Comparison of ENCODE assay signal across 15 cellular contexts in genomic region chr21:42536601-42537000, GRCh38. TPM values are rescaled to one million over a fixed set of nuclear protein-coding genes. Genes with fewer than 3 reads are reported as not detected.
DNase-seq lines count a peak whose midpoint lies in the region; ATAC-seq, FAIRE-seq and TF ChIP-seq lines count a peak whose summit lies in the region.
"Had no signal": no experiment of that assay in that cellular context is flagged by ENCODE, and none has a peak within 500 bp of the region (broad histone marks: within the 10 kb centered on the region; RNA-seq: fewer than 3 reads in every experiment).

No MANE protein-coding gene starts in this region.

- H3K27ac Mint-ChIP-seq in stimulated activated memory B cell treated with anti-CD40 and anti-IgM and Interleukin-4, amounts not matched to agents 10 μg/mL and 1 μg/mL and 100 μg/mL, for 72 hours = peak overlapping the region; percentile 89
- H3K27ac Mint-ChIP-seq: GM23338 had no signal

- no peak for FAIRE-seq in K562 (lab: Jason Lieb, UNC)

- peak overlapping the region; percentile 10; the same call in 1 of the 2 replicates for H3K4me2 ChIP-seq in OCI-LY1 (ENCODE audit: low read length)
- no peak overlapping the region for H3K4me2 ChIP-seq in K562 (ENCODE audit: insufficient read depth, low read length)
- H3K4me2 ChIP-seq: GM23338, KMS-11 had no signal

- H3K36me3 ChIP-seq in OCI-LY1 (ENCODE audit: insufficient read depth, low read length) (no peaks in the 10 kb centered on the region), K562 (ENCODE audit: control insufficient read depth, insufficient read depth, low read length) (no peaks in the 10 kb centered on the region), gastroesophageal sphincter (peaks cover 0 to 50% of the 10 kb centered on the region in 2 donors)

- no peaks in the 10 kb centered on the region for H3K9me2 ChIP-seq in OCI-LY1 (ENCODE audit: low read depth, low read length)

- H3K27me3 ChIP-seq in OCI-LY1 (ENCODE audit: insufficient read depth, low read length) (no peaks in the 10 kb centered on the region), K562 (ENCODE audit: control insufficient read depth in 2 of 2, insufficient read depth in 2 of 2, low read length in 2 of 2) (peaks cover 52 to 73% of the 10 kb centered on the region in 2 experiments), gastroesophageal sphincter (no peaks in the 10 kb centered on the region)

- TF ChIP-seq EP300 in K562 (IDR thresholded peaks at IDR 0.05; ENCODE audit: low read length) (no peak), gastroesophageal sphincter (IDR thresholded peaks at IDR 0.05) (no peak)

- no peaks in the 10 kb centered on the region for H3K9me1 ChIP-seq in K562 (ENCODE audit: control insufficient read depth, insufficient read depth, low read length)

- TF ChIP-seq RAD21 in K562 (CRISPR knock-in tag; conservative IDR thresholded peaks at IDR 0.05 in 1 of 2, IDR thresholded peaks at IDR 0.05 in 1 of 2) = no peak

- H3K9ac ChIP-seq in OCI-LY1 (ENCODE audit: low read length) (no peak overlapping the region; the same call in 1 of the 2 replicates), K562 (ENCODE audit: insufficient read depth in 1 of 2, low read depth in 2 of 2, low read length in 2 of 2) (no peak overlapping the region)
- H3K9ac ChIP-seq: KMS-11 had no signal

- peaks cover 65% of the 10 kb centered on the region for H3K4me1 Mint-ChIP-seq in stimulated activated memory B cell treated with anti-CD40 and anti-IgM and Interleukin-4, amounts not matched to agents 10 μg/mL and 1 μg/mL and 100 μg/mL, for 72 hours

- no peak for TF ChIP-seq POLR2A in K562 (conservative IDR thresholded peaks at IDR 0.05)
- TF ChIP-seq POLR2A in gastroesophageal sphincter (IDR thresholded peaks at IDR 0.05) = no peak

- POLR2A ChIA-PET in K562 (lab: Yijun Ruan, JAX) = interaction anchor here (2.3 to 3.5 kb wide), 2 partner anchors 9 to 10 kb away, joined by 11 to 14 read pairs; no protein-coding TSS in a partner anchor

- H3K27ac ChIP-seq in OCI-LY1 (ENCODE audit: low read depth, low read length, poor library complexity, severe bottlenecking) (peak overlapping the region; percentile 98), K562 (ENCODE audit: extremely low read depth, low read depth, low read length) (no peak overlapping the region), gastroesophageal sphincter (no peak overlapping the region)
- H3K27ac ChIP-seq: KMS-11 had no signal

- no peaks in the 10 kb centered on the region for H3F3A ChIP-seq in OCI-LY1 (ENCODE audit: insufficient read depth, low read length)

- no peaks in the 10 kb centered on the region for H3K9me3 ChIP-seq in OCI-LY1 (ENCODE audit: low read length)
- no peaks in the 10 kb centered on the region for H3K9me3 ChIP-seq in K562 (replicated peaks; ENCODE audit: control insufficient read depth, insufficient read depth, low read depth, low read length)
- H3K9me3 ChIP-seq in gastroesophageal sphincter = no peaks in the 10 kb centered on the region

- peaks cover 75% of the 10 kb centered on the region for H3K4me1 ChIP-seq in OCI-LY1 (ENCODE audit: insufficient read depth, low read length, severe bottlenecking)
- peaks cover 8 to 9% of the 10 kb centered on the region in 2 experiments for H3K4me1 ChIP-seq in K562 (replicated peaks in 1 of 2; ENCODE audit: control insufficient read depth in 2 of 2, insufficient read depth in 2 of 2, low read length in 2 of 2)
- peaks cover 0 to 22% (median 0%) of the 10 kb centered on the region in 3 donors for H3K4me1 ChIP-seq in gastroesophageal sphincter

- 16% methylated on average over 8 of the region's 8 CpGs for WGBS in K562 (ENCODE audit: insufficient coverage, low coverage, missing lambda C conversion rate)
- WGBS in gastroesophageal sphincter (ENCODE audit: low coverage in 1 of 2), 2 donors = 87 to 91% methylated on average over 5 of the region's 8 CpGs

- ATAC-seq in K562 (no peak), gastroesophageal sphincter (no peak)
- no peak for ATAC-seq in stimulated activated memory B cell treated with anti-CD40 and anti-IgM and Interleukin-4, amounts not matched to agents 10 μg/mL and 1 μg/mL and 100 μg/mL, for 72 hours
- ATAC-seq: GM23338 had no signal

- intact Hi-C loops in K562 (cut with micrococcal nuclease) = loop anchor here (5.0 to 10.0 kb wide), 4 partner anchors 69 to 382 kb away; partner anchors contain the start of gene TFF1

- peaks cover 28% of the 10 kb centered on the region for H3K36me3 Mint-ChIP-seq in stimulated activated memory B cell treated with anti-CD40 and anti-IgM and Interleukin-4, amounts not matched to agents 10 μg/mL and 1 μg/mL and 100 μg/mL, for 72 hours

- H4K20me1 ChIP-seq in OCI-LY1 (ENCODE audit: insufficient read depth, low read length) = no peaks in the 10 kb centered on the region
- peaks cover 14% of the 10 kb centered on the region for H4K20me1 ChIP-seq in K562 (replicated peaks; ENCODE audit: control insufficient read depth, insufficient read depth, low read length)

- peak; percentile 37 for DNase-seq in activated effector memory CD4-positive, alpha-beta T cell treated with anti-CD3 and anti-CD28 coated beads, Interleukin-2, amount 50 U/mL, for 16 hours
- DNase-seq in activated effector memory CD4-positive, alpha-beta T cell treated with Interleukin-2 at 50 U/mL for 16 hours = no peak
- DNase-seq in K562 (ENCODE audit: extremely low read depth in 1 of 4, low spot score in 3 of 4) (no peak), CD1c-positive myeloid dendritic cell (ENCODE audit: extremely low spot score) (no peak)
- DNase-seq in stimulated activated CD4-positive, alpha-beta T cell treated with anti-CD3 and anti-CD28 coated beads, Interleukin-1b, Interleukin-23, amount 100 ng/mL, for 48 hours = no peak
- DNase-seq: 8988T, GF-D8, NCI-H1092, NCI-H2227 treated with DMSO at 0.1 percent for 48 hours, SHP77 treated with DMSO at 0.1 percent for 48 hours had no signal

- no TSS peak for BruUV-seq in K562 (replicated peaks; lab: Mats Ljungman, UMichigan)

- no peak overlapping the region for H3K4me3 Mint-ChIP-seq in stimulated activated memory B cell treated with anti-CD40 and anti-IgM and Interleukin-4, amounts not matched to agents 10 μg/mL and 1 μg/mL and 100 μg/mL, for 72 hours
- H3K4me3 Mint-ChIP-seq: GM23338 had no signal

- no peak overlapping the region for H3K4me3 ChIP-seq in OCI-LY1 (ENCODE audit: low read depth, low read length, poor library complexity, severe bottlenecking)
- no peak overlapping the region for H3K4me3 ChIP-seq in K562
- H3K4me3 ChIP-seq in gastroesophageal sphincter = no peak overlapping the region
- H3K4me3 ChIP-seq: GM23338 had no signal

- H2AFZ ChIP-seq in OCI-LY1 (ENCODE audit: low read length) = no peak overlapping the region
- H2AFZ ChIP-seq in K562 (ENCODE audit: low read depth, low read length) = no peak overlapping the region
- H2AFZ ChIP-seq: GM23338 had no signal

- in situ Hi-C loops in K562 (cut with MboI) = no loop called here

- CTCF ChIA-PET in K562 (lab: Yijun Ruan, JAX; ENCODE audit: low intra/inter-chr PET ratio) = no interaction called here

- no peaks in the 10 kb centered on the region for H3K27me3 Mint-ChIP-seq in stimulated activated memory B cell treated with anti-CD40 and anti-IgM and Interleukin-4, amounts not matched to agents 10 μg/mL and 1 μg/mL and 100 μg/mL, for 72 hours

- peaks cover 7% of the 10 kb centered on the region; the same call in 1 of the 2 replicates for H3K79me2 ChIP-seq in OCI-LY1 (ENCODE audit: insufficient read depth, low read length)
- H3K79me2 ChIP-seq in K562 (ENCODE audit: control insufficient read depth, insufficient read depth, low read length) = no peaks in the 10 kb centered on the region

- no peaks in the 10 kb centered on the region for H3K9me3 Mint-ChIP-seq in stimulated activated memory B cell treated with anti-CD40 and anti-IgM and Interleukin-4, amounts not matched to agents 10 μg/mL and 1 μg/mL and 100 μg/mL, for 72 hours
- H3K9me3 Mint-ChIP-seq: GM23338 had no signal

- TF ChIP-seq CTCF in OCI-LY1 (IDR thresholded peaks at IDR 0.05; ENCODE audit: low read length) (no peak), K562 (IDR thresholded peaks at IDR 0.05 in 2 of 3, conservative IDR thresholded peaks at IDR 0.05 in 1 of 3; ENCODE audit: insufficient read depth in 2 of 3, low read depth in 1 of 3, low read length in 3 of 3) (no peak), gastroesophageal sphincter (IDR thresholded peaks at IDR 0.05) (no peak)

RNA-seq across cellular contexts. Expression of gene SLC37A1, which starts 22.9 kb away (rescaled TPM):
- total RNA-seq in K562 (2011; cell fraction: chromatin; rRNA removed; ENCODE audit: low replicate concordance) = 4.6 and 9.1 TPM in 2 replicates
- 5.5 and 5.9 TPM in 2 replicates for total RNA-seq in K562 (2011; cell fraction: nucleolus; rRNA removed)
- 5.6 and 6.5 TPM in 2 replicates for total RNA-seq in K562 (2011; cell fraction: nucleoplasm; rRNA removed)
- 0.33 and 1.4 TPM in 2 replicates for total RNA-seq in K562 (2014; rRNA removed)
- total RNA-seq in K562 (2014; rRNA removed; fragmentation: Illumina TruSeq; extraction: Trizol) = 0.10 and 0.15 TPM in 2 replicates
- 0.40 and 0.79 TPM in 2 replicates for total RNA-seq in K562 (2015; rRNA removed; fragmentation: Illumina TruSeq; extraction: Trizol)
- 0.40 and 0.60 TPM in 2 replicates for total RNA-seq in K562 (2021)
- 3.4 and 4.5 TPM in 2 replicates for polyA plus RNA-seq in K562 (2011; rRNA removed)
- polyA plus RNA-seq in K562 (2011; cell fraction: cytosol; rRNA removed) = 2.8 and 3.2 TPM in 2 replicates
- 10.8 and 11.2 TPM in 2 replicates for polyA plus RNA-seq in K562 (2011; cell fraction: nucleus; rRNA removed)
- 0.43 and 1.8 TPM in 2 replicates for polyA plus RNA-seq in K562 (2012)
- 0.45 and 0.65 TPM in 2 replicates for polyA plus RNA-seq in K562 (2014; fragmentation: Illumina TruSeq; extraction: Trizol)
- polyA plus RNA-seq in K562 (2014; fragmentation: Nextera tagmentation; extraction: Ambion mirVana) = under 1 TPM; 0.06 to 0.20 TPM
- polyA plus RNA-seq in K562 (2014; rRNA removed) = 0.09 and 0.24 TPM in 2 replicates
- 3.8 and 6.7 TPM in 2 replicates for polyA minus RNA-seq in K562 (2011; rRNA and poly(A)+ RNA removed)
- 2.5 and 2.6 TPM in 2 replicates for polyA minus RNA-seq in K562 (2011; cell fraction: cytosol; rRNA and poly(A)+ RNA removed)
- polyA minus RNA-seq in K562 (2011; cell fraction: nucleus; rRNA and poly(A)+ RNA removed) = 8.3 and 11.8 TPM in 2 replicates
- total RNA-seq in gastroesophageal sphincter = 1 to 10 TPM; 3.7 to 7.8 (median 4.3) TPM

RNA-seq across cellular contexts. Expression of gene RSPH1, which starts 40.6 kb away (rescaled TPM):
- 0.16 TPM in 1 of 2 replicates, not detected in the other for total RNA-seq in K562 (2011; cell fraction: chromatin; rRNA removed; ENCODE audit: low replicate concordance)
- total RNA-seq in K562 (2011; cell fraction: nucleolus; rRNA removed) = not detected in 2 replicates
- total RNA-seq in K562 (2011; cell fraction: nucleoplasm; rRNA removed) = 0.15 TPM in 1 of 2 replicates, not detected in the other
- total RNA-seq in K562 (2014; rRNA removed) = not detected in 2 replicates
- total RNA-seq in K562 (2014; rRNA removed; fragmentation: Illumina TruSeq; extraction: Trizol) = not detected in 2 replicates
- total RNA-seq in K562 (2015; rRNA removed; fragmentation: Illumina TruSeq; extraction: Trizol) = not detected in 2 replicates
- total RNA-seq in K562 (2021) = not detected in 2 replicates
- 0.17 TPM in 1 of 2 replicates, not detected in the other for polyA plus RNA-seq in K562 (2011; rRNA removed)
- polyA plus RNA-seq in K562 (2011; cell fraction: cytosol; rRNA removed) = 0.01 TPM in 1 of 2 replicates, not detected in the other
- 0.07 TPM in 1 of 2 replicates, not detected in the other for polyA plus RNA-seq in K562 (2011; cell fraction: nucleus; rRNA removed)
- 0.18 TPM in 1 of 2 replicates, not detected in the other for polyA plus RNA-seq in K562 (2012)
- not detected in 2 replicates for polyA plus RNA-seq in K562 (2014; fragmentation: Illumina TruSeq; extraction: Trizol)
- polyA plus RNA-seq in K562 (2014; fragmentation: Nextera tagmentation; extraction: Ambion mirVana) = not detected
- not detected in 2 replicates for polyA plus RNA-seq in K562 (2014; rRNA removed)
- 0.07 TPM in 1 of 2 replicates, not detected in the other for polyA minus RNA-seq in K562 (2011; rRNA and poly(A)+ RNA removed)
- polyA minus RNA-seq in K562 (2011; cell fraction: cytosol; rRNA and poly(A)+ RNA removed) = not detected in 2 replicates
- polyA minus RNA-seq in K562 (2011; cell fraction: nucleus; rRNA and poly(A)+ RNA removed) = not detected in 2 replicates
- total RNA-seq in gastroesophageal sphincter = 1 to 10 TPM in 2 of 4 donors, under 1 TPM in 1, not detected in 1; 0.99 to 1.9 (median 1.9) TPM
- total RNA-seq: GM23338 had no signal
